8 cellular contexts compared by ENCODE assay signal in the genomic region with DNA sequence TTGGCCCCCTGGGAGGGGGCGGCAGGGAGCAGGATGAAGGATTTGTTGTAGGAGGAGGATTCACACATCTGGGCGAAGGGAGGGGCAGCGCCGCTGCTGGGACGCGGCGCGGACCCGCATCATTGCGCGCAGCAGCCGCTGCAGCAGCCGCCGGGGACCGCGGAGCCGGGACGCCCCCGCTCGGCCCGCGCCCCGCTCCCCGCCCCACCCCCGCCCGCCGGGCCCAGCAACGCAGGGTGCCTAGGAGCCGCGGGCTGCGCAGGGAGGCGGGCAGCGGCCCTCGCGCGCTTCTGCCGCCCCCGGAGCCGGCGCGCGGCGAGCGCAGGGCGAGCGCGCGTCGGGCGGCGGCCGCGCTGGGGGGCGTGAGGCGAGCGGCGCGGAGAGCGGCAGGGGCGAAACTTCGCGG. TPM values are rescaled to one million over a fixed set of nuclear protein-coding genes. Genes with fewer than 3 reads are reported as not detected.
DNase-seq lines count a peak whose midpoint lies in the region; ATAC-seq lines count a peak whose summit lies in the region.
"Had no signal": no experiment of that assay in that cellular context is flagged by ENCODE, and none has a peak within 500 bp of the region (broad histone marks: within the 10 kb centered on the region; RNA-seq: fewer than 3 reads in every experiment).

No MANE protein-coding gene starts in this region.

- peak overlapping the region; percentile 58 for H3K4me3 Mint-ChIP-seq in activated T-helper 2 cell treated with anti-CD3 and anti-CD28 coated beads, Interferon-gamma antibody, Interleukin-2, Interleukin-4, amounts not matched to agents 10 μg/mL and 5 μg/mL and 100 μg/mL, durations not matched to agents 14 hours and 24 hours and 36 hours (ENCODE audit: low read depth)

- H3K27ac ChIP-seq in temporal lobe (ENCODE audit: low read depth, low read length): peak overlapping the region; percentile 69

- no peak overlapping the region for H3K27ac Mint-ChIP-seq in activated T-helper 2 cell treated with anti-CD3 and anti-CD28 coated beads, Interferon-gamma antibody, Interleukin-2, Interleukin-4, amounts not matched to agents 10 μg/mL and 5 μg/mL and 100 μg/mL, durations not matched to agents 14 hours and 24 hours and 36 hours

- peak; percentile 22 for ATAC-seq in GM19035 (IDR thresholded peaks at IDR 0.05; ENCODE audit: unreplicated experiment)
- peak; percentile 28 for ATAC-seq in HG02798 (IDR thresholded peaks at IDR 0.05; ENCODE audit: poor library complexity, unreplicated experiment)

- no peaks in the 10 kb centered on the region for H3K9me3 ChIP-seq in iPS-18c (ENCODE audit: control insufficient read depth, insufficient read depth, low read length)

- no peaks in the 10 kb centered on the region for H3K9me3 Mint-ChIP-seq in activated T-helper 2 cell treated with anti-CD3 and anti-CD28 coated beads, Interferon-gamma antibody, Interleukin-2, Interleukin-4, amounts not matched to agents 10 μg/mL and 5 μg/mL and 100 μg/mL, durations not matched to agents 14 hours and 24 hours and 36 hours

- H3K36me3 Mint-ChIP-seq in activated T-helper 2 cell treated with anti-CD3 and anti-CD28 coated beads, Interferon-gamma antibody, Interleukin-2, Interleukin-4, amounts not matched to agents 10 μg/mL and 5 μg/mL and 100 μg/mL, durations not matched to agents 14 hours and 24 hours and 36 hours (ENCODE audit: low read depth): no peaks in the 10 kb centered on the region

- DNase-seq in activated T-helper 2 cell treated with anti-CD3 and anti-CD28 coated beads, Interferon-gamma antibody, Interleukin-2, Interleukin-4, amounts not matched to agents 10 μg/mL and 5 μg/mL and 100 μg/mL, durations not matched to agents 14 hours and 24 hours and 36 hours (ENCODE audit: low spot score): no peak
- no peak for DNase-seq in stimulated activated naive CD4-positive, alpha-beta T cell (lab: John Stamatoyannopoulos, UW)
- DNase-seq in NK-92 (lab: John Stamatoyannopoulos, UW; ENCODE audit: unreplicated experiment): no peak

- H3K4me1 Mint-ChIP-seq in activated T-helper 2 cell treated with anti-CD3 and anti-CD28 coated beads, Interferon-gamma antibody, Interleukin-2, Interleukin-4, amounts not matched to agents 10 μg/mL and 5 μg/mL and 100 μg/mL, durations not matched to agents 14 hours and 24 hours and 36 hours (ENCODE audit: low read depth): peaks cover 8% of the 10 kb centered on the region

- peaks cover 32% of the 10 kb centered on the region for H3K27me3 Mint-ChIP-seq in activated T-helper 2 cell treated with anti-CD3 and anti-CD28 coated beads, Interferon-gamma antibody, Interleukin-2, Interleukin-4, amounts not matched to agents 10 μg/mL and 5 μg/mL and 100 μg/mL, durations not matched to agents 14 hours and 24 hours and 36 hours (ENCODE audit: low read depth)

- H3K4me3 ChIP-seq in iPS-18c (ENCODE audit: insufficient read depth, low read depth, low read length): peak overlapping the region; percentile 80

- intact Hi-C loops in activated T-helper 2 cell treated with anti-CD3 and anti-CD28 coated beads, Interferon-gamma antibody, Interleukin-2, Interleukin-4, amounts not matched to agents 10 μg/mL and 5 μg/mL and 100 μg/mL, durations not matched to agents 14 hours and 24 hours and 36 hours (cut with micrococcal nuclease): loop anchor here (5.0 to 10.0 kb wide), 2 partner anchors 1051 to 1309 kb away; no protein-coding TSS in a partner anchor

RNA-seq across cellular contexts. Expression of a gene that starts 0.2 kb away (rescaled TPM):
- total RNA-seq in activated T-helper 2 cell treated with anti-CD3 and anti-CD28 coated beads, Interferon-gamma antibody, Interleukin-2, Interleukin-4, amounts not matched to agents 10 μg/mL and 5 μg/mL and 100 μg/mL, durations not matched to agents 14 hours and 24 hours and 36 hours: not detected in 2 replicates
- 115 TPM for total RNA-seq in temporal lobe
- total RNA-seq: T-helper 2 cell treated with Interferon-gamma antibody and Interleukin-4, amounts not matched to agents 100 ng/mL and 5 ng/mL, for 36 hours had no signal

Comparison
In these comparisons a context has a peak if more than half of its experiments do, and no peak if none do; other contexts are left out.
1. RNA of a gene that starts 0.2 kb away (total RNA-seq): 115 TPM in temporal lobe (single experiment); not detected in activated T-helper 2 cell treated with anti-CD3 and anti-CD28 coated beads, Interferon-gamma antibody, Interleukin-2, Interleukin-4, amounts not matched to agents 10 μg/mL and 5 μg/mL and 100 μg/mL, durations not matched to agents 14 hours and 24 hours and 36 hours; every median in the first group is over 100 times any median in the second.